In the genomic region with DNA sequence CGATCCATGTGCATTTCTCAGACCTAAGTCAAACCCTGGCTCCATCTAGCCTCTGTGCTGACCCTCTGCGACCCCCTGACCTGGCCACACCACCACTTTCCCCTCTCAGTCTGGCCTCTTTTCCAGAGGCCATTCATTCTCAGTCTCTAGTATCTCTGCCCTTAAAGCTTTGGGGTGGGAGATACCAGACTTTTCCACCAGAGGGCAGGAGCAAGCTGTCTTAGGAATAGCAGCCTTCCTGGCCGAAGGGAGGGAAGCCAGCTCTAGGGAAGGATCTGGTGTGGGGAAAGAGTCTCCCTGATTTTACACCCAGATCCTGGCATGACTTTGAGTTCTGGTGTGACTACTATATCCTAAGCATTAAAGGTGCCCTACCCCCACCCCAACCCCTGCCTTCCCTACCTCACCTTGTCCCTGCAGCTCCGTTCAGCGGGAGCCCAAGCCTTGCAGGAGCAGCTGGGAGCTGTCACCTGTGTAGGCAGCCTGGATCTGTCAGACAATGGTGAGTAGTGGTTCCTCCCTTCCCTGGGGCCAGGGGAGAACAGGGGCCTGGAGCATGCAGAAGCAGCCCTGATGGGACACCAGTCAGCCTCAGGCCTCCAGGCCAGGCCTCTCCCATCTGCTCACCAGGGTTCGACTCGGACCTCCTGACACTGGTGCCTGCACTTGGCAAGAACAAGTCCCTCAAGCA, we compare ENCODE assay signal across 9 cellular contexts. TPM values are rescaled to one million over a fixed set of nuclear protein-coding genes. Genes with fewer than 3 reads are reported as not detected.
DNase-seq lines count a peak whose midpoint lies in the region; ATAC-seq and TF ChIP-seq lines count a peak whose summit lies in the region.
"Had no signal": no experiment of that assay in that cellular context is flagged by ENCODE, and none has a peak within 500 bp of the region (broad histone marks: within the 10 kb centered on the region; RNA-seq: fewer than 3 reads in every experiment).

No MANE protein-coding gene starts in this region.

- no peak overlapping the region for H3K27ac ChIP-seq in CD8-positive, alpha-beta T cell (ENCODE audit: low read depth, low read length)
- H3K27ac ChIP-seq in SK-N-MC (no peak overlapping the region), suprapubic skin (no peak overlapping the region)

- POLR2A ChIA-PET in CD8-positive, alpha-beta T cell (lab: Charles Lee), result interaction anchor here (1.1 to 2.0 kb wide), 5 partner anchors 23 to 52 kb away, joined by 4 to 15 read pairs (median 12); no protein-coding TSS in a partner anchor

- no peaks in the 10 kb centered on the region for H3K4me1 ChIP-seq in CD8-positive, alpha-beta T cell (ENCODE audit: insufficient read depth, low read length)
- no peaks in the 10 kb centered on the region for H3K4me1 ChIP-seq in suprapubic skin

- peaks cover 3% of the 10 kb centered on the region for H3K4me1 Mint-ChIP-seq in CD8-positive, alpha-beta T cell (ENCODE audit: low read depth)
- peaks cover 10% of the 10 kb centered on the region for H3K4me1 Mint-ChIP-seq in central memory CD8-positive, alpha-beta T cell

- H3K4me3 Mint-ChIP-seq in CD8-positive, alpha-beta T cell, result no peak overlapping the region
- no peak overlapping the region for H3K4me3 Mint-ChIP-seq in central memory CD8-positive, alpha-beta T cell

- CTCF ChIA-PET in CD8-positive, alpha-beta T cell (lab: Charles Lee), result interaction anchor here (0.8 to 24.8 kb wide), 30 partner anchors 9 to 374 kb away, joined by 3 to 873 read pairs (median 6); a partner anchor contains a TSS

- TF ChIP-seq CTCF in CD8-positive, alpha-beta T cell (IDR thresholded peaks at IDR 0.05), result peak; percentile 94
- TF ChIP-seq CTCF in kidney epithelial cell (IDR thresholded peaks at IDR 0.05; ENCODE audit: insufficient read depth, low read length, poor library complexity, severe bottlenecking) (peak; percentile 81), suprapubic skin (IDR thresholded peaks at IDR 0.05) (peak; percentile 87 to 91)

- no peak for TF ChIP-seq POLR2A in suprapubic skin (IDR thresholded peaks at IDR 0.05)

- TF ChIP-seq EP300 in suprapubic skin (IDR thresholded peaks at IDR 0.05), result no peak

- DNase-seq in CD8-positive, alpha-beta T cell, result peak in 3 of 7 experiments; percentile 54 to 71 (median 62)
- DNase-seq in LHCN-M2 (ENCODE audit: low read depth) (peak; percentile 63), SK-N-MC (ENCODE audit: low read depth, low spot score) (peak; percentile 26), kidney epithelial cell (ENCODE audit: low read depth) (no peak), suprapubic skin (ENCODE audit: low spot score in 2 of 2) (no peak)
- peak in 1 of 2 donors; percentile 51 for DNase-seq in central memory CD8-positive, alpha-beta T cell (ENCODE audit: low spot score in 2 of 2)

- no peaks in the 10 kb centered on the region for H3K27me3 ChIP-seq in CD8-positive, alpha-beta T cell (ENCODE audit: insufficient read depth, low read length)
- H3K27me3 ChIP-seq in kidney epithelial cell (ENCODE audit: control insufficient read depth, insufficient read depth, low read length) (peaks cover 22% of the 10 kb centered on the region), suprapubic skin (no peaks in the 10 kb centered on the region)

- intact Hi-C loops in CD8-positive, alpha-beta T cell (cut with DNase I, micrococcal nuclease), result loop anchor here (1.0 to 5.0 kb wide), 7 partner anchors 32 to 239 kb away; a partner anchor contains a TSS

- H3K9ac ChIP-seq in SK-N-MC (ENCODE audit: insufficient read length), result no peak overlapping the region

- no peaks in the 10 kb centered on the region for H3K9me3 Mint-ChIP-seq in CD8-positive, alpha-beta T cell
- H3K9me3 Mint-ChIP-seq in central memory CD8-positive, alpha-beta T cell, result no peaks in the 10 kb centered on the region

- no peaks in the 10 kb centered on the region for H3K9me3 ChIP-seq in CD8-positive, alpha-beta T cell (ENCODE audit: low read length)
- no peaks in the 10 kb centered on the region for H3K9me3 ChIP-seq in SK-N-MC (ENCODE audit: low read depth, low read length)
- no peaks in the 10 kb centered on the region for H3K9me3 ChIP-seq in suprapubic skin

- peak overlapping the region; percentile 53 for H3K27ac Mint-ChIP-seq in CD8-positive, alpha-beta T cell
- peak overlapping the region; percentile 19 for H3K27ac Mint-ChIP-seq in central memory CD8-positive, alpha-beta T cell (ENCODE audit: low read depth)

- H3K4me3 ChIP-seq in CD8-positive, alpha-beta T cell (ENCODE audit: low read depth, low read length), result no peak overlapping the region
- H3K4me3 ChIP-seq in SK-N-MC (no peak overlapping the region), kidney epithelial cell (ENCODE audit: low read depth, low read length) (no peak overlapping the region), suprapubic skin (no peak overlapping the region)

- peak; percentile 86 for ATAC-seq in CD8-positive, alpha-beta T cell
- ATAC-seq in GM18909 (IDR thresholded peaks at IDR 0.05; ENCODE audit: poor library complexity, unreplicated experiment) (peak; percentile 50), GM18498 (IDR thresholded peaks at IDR 0.05; ENCODE audit: unreplicated experiment) (no peak)
- peak; percentile 56 for ATAC-seq in central memory CD8-positive, alpha-beta T cell (replicated peaks; ENCODE audit: extremely low read depth, poor library complexity, severe bottlenecking)

- WGBS in suprapubic skin, result 57% methylated on average over 7 of the region's 7 CpGs

- H3K27me3 Mint-ChIP-seq in CD8-positive, alpha-beta T cell (ENCODE audit: low read depth), result peaks cover 3% of the 10 kb centered on the region
- H3K27me3 Mint-ChIP-seq in central memory CD8-positive, alpha-beta T cell, result no peaks in the 10 kb centered on the region

- no peaks in the 10 kb centered on the region for H3K36me3 Mint-ChIP-seq in CD8-positive, alpha-beta T cell
- H3K36me3 Mint-ChIP-seq in central memory CD8-positive, alpha-beta T cell (ENCODE audit: insufficient read depth), result peaks cover 3% of the 10 kb centered on the region

- no peaks in the 10 kb centered on the region for H3K36me3 ChIP-seq in CD8-positive, alpha-beta T cell (ENCODE audit: insufficient read depth, low read length)
- no peaks in the 10 kb centered on the region for H3K36me3 ChIP-seq in SK-N-MC (ENCODE audit: insufficient read depth, low read length)
- no peaks in the 10 kb centered on the region for H3K36me3 ChIP-seq in kidney epithelial cell (ENCODE audit: control insufficient read depth, insufficient read depth, low read length)
- H3K36me3 ChIP-seq in suprapubic skin, result no peaks in the 10 kb centered on the region

RNA-seq across cellular contexts. Expression of a gene that starts 6.6 kb away (rescaled TPM):
- under 1 TPM; 0.14 to 0.19 TPM for total RNA-seq in CD8-positive, alpha-beta T cell
- under 0.01 TPM in 1 of 2 replicates, not detected in the other for total RNA-seq in LHCN-M2 (2014; rRNA removed)
- 0.04 TPM for polyA plus RNA-seq in LHCN-M2 (2012)
- total RNA-seq in kidney epithelial cell, result 1.5 and 2.3 TPM in 2 replicates
- 10 to 100 TPM in 1 of 4 donors, 1 to 10 TPM in 3; 5.9 to 11.2 (median 7.7) TPM for total RNA-seq in suprapubic skin

RNA-seq across cellular contexts. Expression of a gene that starts 13.0 kb away (rescaled TPM):
- not detected for total RNA-seq in CD8-positive, alpha-beta T cell
- total RNA-seq in LHCN-M2 (2014; rRNA removed), result not detected in 2 replicates
- not detected for polyA plus RNA-seq in LHCN-M2 (2012)
- total RNA-seq in kidney epithelial cell, result not detected in 2 replicates
- not detected for total RNA-seq in suprapubic skin
- total RNA-seq: T-helper 2 cell treated with Interferon-gamma antibody and Interleukin-4, amounts not matched to agents 100 ng/mL and 5 ng/mL, for 36 hours had no signal

RNA-seq across cellular contexts. Expression of a gene that starts 35.7 kb away (rescaled TPM):
- 1 to 10 TPM; 4.9 to 5.2 TPM for total RNA-seq in CD8-positive, alpha-beta T cell
- 5.1 and 9.4 TPM in 2 replicates for total RNA-seq in LHCN-M2 (2014; rRNA removed)
- 8.1 TPM for polyA plus RNA-seq in LHCN-M2 (2012)
- 127 and 142 TPM in 2 replicates for total RNA-seq in kidney epithelial cell
- 10 to 100 TPM in 3 of 4 donors, 1 to 10 TPM in 1; 9.2 to 25.1 (median 14.4) TPM for total RNA-seq in suprapubic skin

RNA-seq across cellular contexts. Expression of a gene that starts 56.2 kb away (rescaled TPM):
- total RNA-seq in CD8-positive, alpha-beta T cell, result 10 to 100 TPM; 88.7 to 89.7 TPM
- total RNA-seq in LHCN-M2 (2014; rRNA removed) (52.8 and 64.6 TPM in 2 replicates), kidney epithelial cell (63.3 and 83.9 TPM in 2 replicates), suprapubic skin (10 to 100 TPM; 64.2 to 71.7 (median 68.3) TPM)
- 38.4 TPM for polyA plus RNA-seq in LHCN-M2 (2012)

RNA-seq across cellular contexts. Expression of a gene that starts 56.3 kb away (rescaled TPM):
- total RNA-seq in CD8-positive, alpha-beta T cell, result 1 to 10 TPM; 3.4 to 3.8 TPM
- total RNA-seq in LHCN-M2 (2014; rRNA removed), result 1.6 and 3.0 TPM in 2 replicates
- polyA plus RNA-seq in LHCN-M2 (2012), result 0.92 TPM
- total RNA-seq in kidney epithelial cell, result 3.6 and 4.8 TPM in 2 replicates
- 1 to 10 TPM; 2.2 to 2.9 (median 2.3) TPM for total RNA-seq in suprapubic skin

Comparison
In these comparisons a context has a peak if more than half of its experiments do, and no peak if none do; other contexts are left out.
1. DNase-seq: peak in LHCN-M2 (single experiment) and SK-N-MC (single experiment); none in kidney epithelial cell (single experiment) and suprapubic skin (0 of 2).
2. Peak in every context shown above with its lines, with median percentiles within 50 percentile points of each other: CTCF ChIP-seq.